ENCODE assay signal across 14 cellular contexts in genomic region chr11:67659651-67660165, GRCh38. TPM values are rescaled to one million over a fixed set of nuclear protein-coding genes. Genes with fewer than 3 reads are reported as not detected.
DNase-seq lines count a peak whose midpoint lies in the region; ATAC-seq and TF ChIP-seq lines count a peak whose summit lies in the region.
"Not testable (repeated sequence)": the region's sequence is repeated elsewhere in the genome, so short reads cannot be mapped to it uniquely, and the experiment has no call there.
"Had no signal": no experiment of that assay in that cellular context is flagged by ENCODE, and none has a peak within 500 bp of the region (broad histone marks: within the 10 kb centered on the region; RNA-seq: fewer than 3 reads in every experiment).

No MANE protein-coding gene starts in this region.

- H3K9me3 Mint-ChIP-seq in CD4-positive, alpha-beta T cell, result not testable (repeated sequence)
- H3K9me3 Mint-ChIP-seq in brain (peaks cover 0 to 14% (median 4%) of the 10 kb centered on the region in 5 experiments), neural progenitor cell (peaks cover 13% of the 10 kb centered on the region)

- H3K4me3 Mint-ChIP-seq in CD4-positive, alpha-beta T cell; brain; neural progenitor cell: not testable (repeated sequence)

- H3K9ac ChIP-seq in SU-DHL-6 (ENCODE audit: low read length); neural progenitor cell: not testable (repeated sequence)

- TF ChIP-seq CTCF in CD4-positive, alpha-beta T cell (IDR thresholded peaks at IDR 0.05), result peak; percentile 29
- not testable (repeated sequence) for TF ChIP-seq CTCF in OCI-LY7 (conservative IDR thresholded peaks at IDR 0.05; ENCODE audit: low read length); SU-DHL-6 (IDR thresholded peaks at IDR 0.05; ENCODE audit: insufficient read depth, low read length, poor library complexity, severe bottlenecking)
- peak; percentile 20 to 59 for TF ChIP-seq CTCF in brain (conservative IDR thresholded peaks at IDR 0.05)
- TF ChIP-seq CTCF in lower lobe of right lung (IDR thresholded peaks at IDR 0.05), result peak; percentile 40
- peak; percentile 7 for TF ChIP-seq CTCF in neural progenitor cell (IDR thresholded peaks at IDR 0.05)

- BruUV-seq in OCI-LY7 (replicated peaks; lab: Mats Ljungman, UMichigan), result not testable (repeated sequence)

- not testable (repeated sequence) for H3K4me3 ChIP-seq in OCI-LY7 (ENCODE audit: low read depth, low read length, poor library complexity, severe bottlenecking); SU-DHL-6 (ENCODE audit: insufficient read depth, low read length, poor library complexity, severe bottlenecking); lower lobe of right lung; neural progenitor cell

- ATAC-seq in CD4-positive, alpha-beta T cell (ENCODE audit: poor library complexity); lower lobe of right lung: not testable (repeated sequence)

- DNase-seq in CD4-positive, alpha-beta T cell; OCI-LY7 (ENCODE audit: low spot score); lower lobe of right lung; neural progenitor cell (ENCODE audit: low spot score): not testable (repeated sequence)

- CTCF ChIA-PET in CD4-positive, alpha-beta T cell (lab: Charles Lee), result interaction anchor here (0.6 to 2.1 kb wide), 7 partner anchors 9 to 45 kb away, joined by 3 to 28 read pairs (median 4); partner anchors contain the start of genes ACY3, NUDT8 and TBX10
- CTCF ChIA-PET in OCI-LY7 (lab: Charles Lee; ENCODE audit: unreplicated experiment), result interaction anchor here (1.5 to 2.1 kb wide), 2 partner anchors 11 to 13 kb away, joined by 12 to 13 read pairs; no protein-coding TSS in a partner anchor

- H2AFZ ChIP-seq in OCI-LY7 (ENCODE audit: low read length); SU-DHL-6 (ENCODE audit: low read depth, low read length, severe bottlenecking); neural progenitor cell (replicated peaks): not testable (repeated sequence)

- H3K27me3 Mint-ChIP-seq in CD4-positive, alpha-beta T cell; brain; neural progenitor cell (ENCODE audit: insufficient read depth, low read depth): not testable (repeated sequence)

- H3K27ac Mint-ChIP-seq in CD4-positive, alpha-beta T cell; brain; neural progenitor cell: not testable (repeated sequence)

- not testable (repeated sequence) for H3K79me2 ChIP-seq in OCI-LY7 (ENCODE audit: insufficient read depth, low read depth, low read length); SU-DHL-6 (ENCODE audit: insufficient read depth, low read length); neural progenitor cell (ENCODE audit: low read depth)

- H3K27ac ChIP-seq in CD4-positive, alpha-beta T cell (ENCODE audit: low read depth, low read length); lower lobe of right lung; neural progenitor cell: not testable (repeated sequence)
- H3K27ac ChIP-seq in OCI-LY7 (ENCODE audit: low read depth, low read length, poor library complexity, severe bottlenecking) (peak overlapping the region; percentile 89), SU-DHL-6 (ENCODE audit: low read depth, low read length) (peak overlapping the region; percentile 93)

- not testable (repeated sequence) for H3K4me1 Mint-ChIP-seq in CD4-positive, alpha-beta T cell (ENCODE audit: low read depth); brain; neural progenitor cell

- H3K4me1 ChIP-seq in OCI-LY7 (ENCODE audit: insufficient read depth, low read length, poor library complexity, severe bottlenecking), result peaks cover 26% of the 10 kb centered on the region
- H3K4me1 ChIP-seq in lower lobe of right lung, neural progenitor cell: not testable (repeated sequence)

- H3K27me3 ChIP-seq in CD4-positive, alpha-beta T cell (ENCODE audit: control insufficient read depth, insufficient read depth, low read length); SU-DHL-6 (ENCODE audit: low read length); lower lobe of right lung (ENCODE audit: low read depth); neural progenitor cell: not testable (repeated sequence)

- H3K36me3 Mint-ChIP-seq in CD4-positive, alpha-beta T cell (ENCODE audit: low read depth); brain; neural progenitor cell: not testable (repeated sequence)

- intact Hi-C loops in CD4-positive, alpha-beta T cell (cut with DNase I, micrococcal nuclease), result loop anchor here (1.0 to 10.0 kb wide), 6 partner anchors 19 to 307 kb away; partner anchors contain the start of genes NUDT8 (in 2 of the 2) and POLD4 (in 2 of the 2)
- intact Hi-C loops in OCI-LY7 (cut with micrococcal nuclease; ENCODE audit: unreplicated experiment), result loop anchor here (2.0 kb wide), 2 partner anchors 15 to 31 kb away; partner anchors contain the start of gene NUDT8
- intact Hi-C loops in lower lobe of right lung (cut with DNase I), result not testable (repeated sequence)

- H3K9me2 ChIP-seq in OCI-LY7 (ENCODE audit: insufficient read depth, low read length); SU-DHL-6 (replicated peaks; ENCODE audit: insufficient read depth, low read length): not testable (repeated sequence)

- H3K36me3 ChIP-seq in OCI-LY7 (ENCODE audit: insufficient read depth, low read length), result peaks cover 21% of the 10 kb centered on the region
- H3K36me3 ChIP-seq in SU-DHL-6 (ENCODE audit: low read length); lower lobe of right lung; neural progenitor cell: not testable (repeated sequence)

- H3K4me2 ChIP-seq in OCI-LY7 (ENCODE audit: low read length) (peak overlapping the region; percentile 67; the same call in 1 of the 2 replicates), SU-DHL-6 (ENCODE audit: low read depth, low read length, poor library complexity, severe bottlenecking) (peak overlapping the region; percentile 50)
- not testable (repeated sequence) for H3K4me2 ChIP-seq in neural progenitor cell

- not testable (repeated sequence) for H4K20me1 ChIP-seq in OCI-LY7 (ENCODE audit: insufficient read depth, low read length); SU-DHL-6 (ENCODE audit: low read depth, low read length); neural progenitor cell (ENCODE audit: low read depth)

- H3K9me3 ChIP-seq in CD4-positive, alpha-beta T cell (ENCODE audit: control insufficient read depth, low read length); lower lobe of right lung; neural progenitor cell (ENCODE audit: low read depth): not testable (repeated sequence)
- H3K9me3 ChIP-seq in OCI-LY7 (ENCODE audit: low read length), result peaks cover 32% of the 10 kb centered on the region
- peaks cover 23% of the 10 kb centered on the region for H3K9me3 ChIP-seq in SU-DHL-6 (ENCODE audit: insufficient read depth, low read length)

- peaks cover 25% of the 10 kb centered on the region for H3F3A ChIP-seq in SU-DHL-6 (ENCODE audit: insufficient read depth)
- not testable (repeated sequence) for H3F3A ChIP-seq in neural progenitor cell (ENCODE audit: low read depth)

- POLR2A ChIA-PET in CD4-positive, alpha-beta T cell (lab: Charles Lee), result interaction anchor here (0.7 to 4.2 kb wide), 5 partner anchors 9 to 76 kb away, joined by 3 to 32 read pairs (median 3); partner anchors contain the start of genes ACY3, GSTP1 and NUDT8
- POLR2A ChIA-PET in OCI-LY7 (lab: Charles Lee), result interaction anchor here (1.1 to 4.8 kb wide), 4 partner anchors 8 to 46 kb away, joined by 3 to 69 read pairs (median 4); partner anchors contain the start of gene ACY3

RNA-seq across cellular contexts. Expression of gene ACY3, which starts 9.2 kb away (rescaled TPM):
- total RNA-seq in CD4-positive, alpha-beta T cell, result under 1 TPM; 0.30 to 0.36 TPM
- total RNA-seq in OCI-LY7 (2014; rRNA removed; shearing (Covaris generic)), result 17.1 and 25.6 TPM in 2 replicates
- total RNA-seq in OCI-LY7 (2022), result 45.1 and 54.4 TPM in 2 replicates
- 3.0 TPM for polyA plus RNA-seq in brain (ENCODE audit: insufficient read depth, low read depth, low replicate concordance)
- total RNA-seq in lower lobe of right lung, result not detected
- total RNA-seq in neural progenitor cell (ENCODE audit: low replicate concordance), result not detected in 2 replicates
- total RNA-seq: CD4-positive, alpha-beta memory T cell; GM23248; H7; K562; Right ventricle myocardium superior; SJSA1 had no signal
- polyA plus RNA-seq: BJ, GM23248, K562 had no signal

RNA-seq across cellular contexts. Expression of gene ALDH3B2, which starts 14.7 kb away (rescaled TPM):
- total RNA-seq in CD4-positive, alpha-beta T cell, result not detected
- total RNA-seq in OCI-LY7 (2014; rRNA removed; shearing (Covaris generic)), result 1.5 and 2.9 TPM in 2 replicates
- total RNA-seq in OCI-LY7 (2022), result 8.0 and 8.3 TPM in 2 replicates
- not detected for polyA plus RNA-seq in brain (ENCODE audit: insufficient read depth, low read depth, low replicate concordance)
- total RNA-seq in lower lobe of right lung, result 0.65 TPM
- not detected in 2 replicates for total RNA-seq in neural progenitor cell (ENCODE audit: low replicate concordance)
- total RNA-seq: CD4-positive, alpha-beta memory T cell; GM23248; H7; K562; M059J; Right ventricle myocardium superior; SJSA1 had no signal
- polyA plus RNA-seq: BJ; CD4-positive, alpha-beta memory T cell; GM23248; K562 had no signal

RNA-seq across cellular contexts. Expression of gene TBX10, which starts 20.1 kb away (rescaled TPM):
- total RNA-seq in CD4-positive, alpha-beta T cell, result not detected
- total RNA-seq in OCI-LY7 (2014; rRNA removed; shearing (Covaris generic)), result 2.4 and 4.3 TPM in 2 replicates
- 5.3 and 5.7 TPM in 2 replicates for total RNA-seq in OCI-LY7 (2022)
- not detected for polyA plus RNA-seq in brain (ENCODE audit: insufficient read depth, low read depth, low replicate concordance)
- total RNA-seq in lower lobe of right lung, result not detected
- total RNA-seq in neural progenitor cell (ENCODE audit: low replicate concordance), result not detected in 2 replicates
- total RNA-seq: CD4-positive, alpha-beta memory T cell; GM23248; H7; K562; M059J; SJSA1 had no signal
- polyA plus RNA-seq: BJ; CD4-positive, alpha-beta memory T cell; GM23248; K562 had no signal

RNA-seq across cellular contexts. Expression of gene NUDT8, which starts 30.0 kb away (rescaled TPM):
- 1 to 10 TPM in 1 of 2 experiments, under 1 TPM in 1; 0.92 to 1.4 TPM for total RNA-seq in CD4-positive, alpha-beta T cell
- 14.4 and 20.4 TPM in 2 replicates for total RNA-seq in OCI-LY7 (2014; rRNA removed; shearing (Covaris generic))
- total RNA-seq in OCI-LY7 (2022), result 31.7 and 35.4 TPM in 2 replicates
- 5.2 TPM for polyA plus RNA-seq in brain (ENCODE audit: insufficient read depth, low read depth, low replicate concordance)
- 8.8 TPM for total RNA-seq in lower lobe of right lung
- total RNA-seq in neural progenitor cell (ENCODE audit: low replicate concordance), result 1.6 and 4.1 TPM in 2 replicates

RNA-seq across cellular contexts. Expression of gene NDUFV1, which starts 53.0 kb away (rescaled TPM):
- total RNA-seq in CD4-positive, alpha-beta T cell, result 100 to 1,000 TPM; 223 to 224 TPM
- total RNA-seq in OCI-LY7 (2014; rRNA removed; shearing (Covaris generic)), result 257 and 283 TPM in 2 replicates
- total RNA-seq in OCI-LY7 (2022), result 294 and 335 TPM in 2 replicates
- polyA plus RNA-seq in brain (ENCODE audit: insufficient read depth, low read depth, low replicate concordance), result 237 TPM
- 143 TPM for total RNA-seq in lower lobe of right lung
- 71.0 and 137 TPM in 2 replicates for total RNA-seq in neural progenitor cell (ENCODE audit: low replicate concordance)

Comparison
In these comparisons a context has a peak if more than half of its experiments do, and no peak if none do; other contexts are left out.
1. RNA of gene ACY3, which starts 9.2 kb away (total RNA-seq): 17.1 to 54.4 TPM in OCI-LY7; 0.30 to 0.36 TPM in CD4-positive, alpha-beta T cell, not detected in lower lobe of right lung (single experiment) and not detected in neural progenitor cell; every median in the first group is over 10 times any median in the second.